ENCODE assay signal across 18 cellular contexts in genomic region chr7:135697276-135698049, GRCh38. TPM values are rescaled to one million over a fixed set of nuclear protein-coding genes. Genes with fewer than 3 reads are reported as not detected.
"Had no signal": no experiment of that assay in that cellular context is flagged by ENCODE, and none has a peak within 500 bp of the region (broad histone marks: within the 10 kb centered on the region; RNA-seq: fewer than 3 reads in every experiment).

No MANE protein-coding gene starts in this region.

- ATAC-seq: lower lobe of right lung; natural killer cell; stimulated activated naive CD8-positive, alpha-beta T cell treated with anti-CD3 and anti-CD28 coated beads, Interleukin-15, amount 100 ng/mL, for 72 hours had no signal

- H3K36me3 ChIP-seq: adrenal gland had no signal

- H3K4me1 Mint-ChIP-seq: natural killer cell; stimulated activated naive CD8-positive, alpha-beta T cell treated with anti-CD3 and anti-CD28 coated beads, Interleukin-15, amount 100 ng/mL, for 72 hours had no signal

- H3K4me1 ChIP-seq: adrenal gland, lower lobe of right lung had no signal

- H3K4me3 Mint-ChIP-seq: activated naive CD4-positive, alpha-beta T cell treated with anti-CD3 and anti-CD28 coated beads for 36 hours; natural killer cell; stimulated activated naive CD8-positive, alpha-beta T cell treated with anti-CD3 and anti-CD28 coated beads, Interleukin-15, amount 100 ng/mL, for 72 hours had no signal

- H3K9me3 Mint-ChIP-seq: activated naive CD4-positive, alpha-beta T cell treated with anti-CD3 and anti-CD28 coated beads for 36 hours; natural killer cell; stimulated activated naive CD8-positive, alpha-beta T cell treated with anti-CD3 and anti-CD28 coated beads, Interleukin-15, amount 100 ng/mL, for 72 hours had no signal

- FAIRE-seq: urothelium cell line had no signal

- H3K9me3 ChIP-seq: adrenal gland, esophagus muscularis mucosa, lower lobe of right lung, thoracic aorta had no signal

- H3K27ac Mint-ChIP-seq: activated naive CD4-positive, alpha-beta T cell treated with anti-CD3 and anti-CD28 coated beads for 36 hours; natural killer cell; stimulated activated naive CD8-positive, alpha-beta T cell treated with anti-CD3 and anti-CD28 coated beads, Interleukin-15, amount 100 ng/mL, for 72 hours had no signal

- H3K4me3 ChIP-seq: adrenal gland, esophagus muscularis mucosa, lower lobe of right lung, thoracic aorta had no signal

- DNase-seq: activated CD4-positive, alpha-beta T cell treated with anti-CD3 and anti-CD28 coated beads for 48 hours; activated CD8-positive, alpha-beta memory T cell treated with anti-CD3 and anti-CD28 coated beads for 24 hours; activated naive CD4-positive, alpha-beta T cell treated with anti-CD3 and anti-CD28 coated beads for 36 hours; adrenal gland; cerebellar nuclear complex; dermis blood vessel endothelial cell; glutamatergic neuron; lower lobe of right lung; natural killer cell; stimulated activated CD4-positive, alpha-beta T cell treated with anti-CD3 and anti-CD28 coated beads, Interleukin-12 subunit alpha, Interleukin-12 subunit beta, amount 100 ng/mL, for 4 hours; stimulated activated CD8-positive, alpha-beta memory T cell treated with anti-CD3 and anti-CD28 coated beads, Interleukin-4, amount 100 ng/mL, for 48 hours; stimulated activated naive CD8-positive, alpha-beta T cell treated with anti-CD3 and anti-CD28 coated beads, Interleukin-15, amount 100 ng/mL, for 72 hours; T-helper 1 cell had no signal

- H3K27ac ChIP-seq: adrenal gland, esophagus muscularis mucosa, lower lobe of right lung, thoracic aorta had no signal

- H3K27me3 ChIP-seq: adrenal gland, esophagus muscularis mucosa had no signal

- H3K36me3 Mint-ChIP-seq: natural killer cell had no signal

RNA-seq across cellular contexts. Expression of gene SLC13A4, which starts 30.5 kb away (rescaled TPM):
- total RNA-seq: activated naive CD4-positive, alpha-beta T cell treated with anti-CD3 and anti-CD28 coated beads for 36 hours; dermis blood vessel endothelial cell; esophagus muscularis mucosa; fibroblast of villous mesenchyme; mucosa of gallbladder; natural killer cell had no signal

RNA-seq across cellular contexts. Expression of gene FAM180A, which starts 51.1 kb away (rescaled TPM):
- total RNA-seq: activated naive CD4-positive, alpha-beta T cell treated with anti-CD3 and anti-CD28 coated beads for 36 hours; dermis blood vessel endothelial cell; natural killer cell had no signal
